10 cellular contexts compared by ENCODE assay signal in genomic region chr15:64623347-64624024, GRCh38.
DNase-seq lines count a peak whose midpoint lies in the region; ATAC-seq and TF ChIP-seq lines count a peak whose summit lies in the region.
"Had no signal": no experiment of that assay in that cellular context is flagged by ENCODE, and none has a peak within 500 bp of the region (broad histone marks: within the 10 kb centered on the region; RNA-seq: fewer than 3 reads in every experiment).

No MANE protein-coding gene starts in this region.

- peak; percentile 46 for DNase-seq in activated naive CD4-positive, alpha-beta T cell treated with Interleukin-2 at 50 U/mL for 16 hours
- DNase-seq in activated naive CD4-positive, alpha-beta T cell (lab: John Stamatoyannopoulos, UW), result no peak
- peak; percentile 21 for DNase-seq in activated CD8-positive, alpha-beta memory T cell treated with anti-CD3 and anti-CD28 coated beads, Interleukin-2, amount 50 U/mL, for 4 hours
- peak; percentile 29 for DNase-seq in germinal center (ENCODE audit: low spot score)
- no peak for DNase-seq in right atrium auricular region (ENCODE audit: low spot score)
- DNase-seq: AML-193, NCI-H510A treated with DMSO at 0.1 percent for 48 hours had no signal

- H3K9me3 ChIP-seq in thymus (ENCODE audit: control insufficient read depth) (no peaks in the 10 kb centered on the region), right atrium auricular region (no peaks in the 10 kb centered on the region)

- no peak for TF ChIP-seq CTCF in right atrium auricular region (IDR thresholded peaks at IDR 0.05)

- H3K4me1 ChIP-seq in thymus (ENCODE audit: control insufficient read depth, insufficient read depth, low read length), result peaks cover 19% of the 10 kb centered on the region
- H3K4me1 ChIP-seq in right atrium auricular region, result peaks cover 0 to 21% of the 10 kb centered on the region in 2 donors

- no peak overlapping the region for H3K4me3 ChIP-seq in thymus (ENCODE audit: low read length)
- H3K4me3 ChIP-seq in right atrium auricular region, result no peak overlapping the region

- ATAC-seq in GM19035 (IDR thresholded peaks at IDR 0.05; ENCODE audit: unreplicated experiment) (no peak), HG02970 (IDR thresholded peaks at IDR 0.05; ENCODE audit: low FRiP score, unreplicated experiment) (no peak)

- WGBS in thymus, result 71% methylated on average over 2 of the region's 2 CpGs

- H3K27me3 ChIP-seq in thymus (ENCODE audit: control insufficient read depth, insufficient read depth) (no peaks in the 10 kb centered on the region), right atrium auricular region (no peaks in the 10 kb centered on the region)

- H3K27ac ChIP-seq in thymus (ENCODE audit: low read depth), result peak overlapping the region; percentile 69
- no peak overlapping the region for H3K27ac ChIP-seq in right atrium auricular region

- H3K36me3 ChIP-seq in thymus (ENCODE audit: control insufficient read depth, insufficient read depth) (peaks cover 8% of the 10 kb centered on the region), right atrium auricular region (no peaks in the 10 kb centered on the region)

Comparison
In these comparisons a context has a peak if more than half of its experiments do, and no peak if none do; other contexts are left out.
1. DNase-seq: peak in activated naive CD4-positive, alpha-beta T cell treated with Interleukin-2 at 50 U/mL for 16 hours (single experiment), activated CD8-positive, alpha-beta memory T cell treated with anti-CD3 and anti-CD28 coated beads, Interleukin-2, amount 50 U/mL, for 4 hours (single experiment) and germinal center (single experiment); none in activated naive CD4-positive, alpha-beta T cell (0 of 4) and right atrium auricular region (single experiment).